ENCODE assay signal across 32 cellular contexts in the genomic region with DNA sequence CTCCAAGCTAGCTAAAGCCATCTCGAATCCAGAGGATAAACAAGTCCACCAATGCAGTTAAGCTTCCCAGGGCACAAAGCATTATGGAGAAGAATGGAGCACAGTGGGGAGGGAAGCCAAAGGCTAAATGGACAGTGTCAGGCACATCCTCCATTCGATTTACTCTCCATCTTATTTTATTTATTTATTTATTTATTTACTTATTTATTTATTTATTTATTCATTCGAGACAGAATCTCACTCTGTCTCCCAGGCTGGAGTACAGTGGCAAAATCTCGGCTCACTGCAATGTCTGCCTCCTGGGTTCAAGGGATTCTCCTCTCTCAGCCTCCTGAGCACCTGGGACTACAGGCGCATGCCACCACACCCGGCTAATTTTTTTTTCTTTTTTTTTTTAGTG.
"Had no signal": no experiment of that assay in that cellular context is flagged by ENCODE, and none has a peak within 500 bp of the region (broad histone marks: within the 10 kb centered on the region; RNA-seq: fewer than 3 reads in every experiment).

No MANE protein-coding gene starts in this region.

- H3K27me3 ChIP-seq: ascending aorta, cardiac muscle cell had no signal

- H3K36me3 ChIP-seq: ascending aorta, cardiac muscle cell, WERI-Rb-1 had no signal

- DNase-seq: activated CD4-positive, alpha-beta memory T cell treated with anti-CD3 and anti-CD28 coated beads, Interleukin-2, amount 10 ng/mL, durations not matched to agents 7 days and 5 days; activated CD4-positive, alpha-beta T cell treated with anti-CD3 and anti-CD28 coated beads for 1 hour; activated CD4-positive, alpha-beta T cell treated with anti-CD3 and anti-CD28 coated beads for 36 hours; activated CD4-positive, alpha-beta T cell treated with anti-CD3 and anti-CD28 coated beads for 48 hours; activated CD4-positive, alpha-beta T cell treated with anti-CD3 and anti-CD28 coated beads, Interleukin-2, amount 10 ng/mL, durations not matched to agents 7 days and 5 days; activated CD4-positive, alpha-beta T cell treated with anti-CD3 and anti-CD28 coated beads, Interleukin-2, amount 50 U/mL, for 48 hours; activated CD4-positive, CD25-positive, alpha-beta regulatory T cell; activated CD8-positive, alpha-beta memory T cell treated with anti-CD3 and anti-CD28 coated beads for 24 hours; activated CD8-positive, alpha-beta memory T cell treated with anti-CD3 and anti-CD28 coated beads, Interleukin-2, amount 10 ng/mL, durations not matched to agents 7 days and 5 days; activated CD8-positive, alpha-beta memory T cell treated with anti-CD3 and anti-CD28 coated beads, Interleukin-2, amount 50 U/mL, for 48 hours; activated CD8-positive, alpha-beta T cell treated with anti-CD3 and anti-CD28 coated beads, Interleukin-2, amount 10 ng/mL, durations not matched to agents 7 days and 5 days; activated effector memory CD4-positive, alpha-beta T cell treated with Interleukin-2 at 50 U/mL for 16 hours; activated gamma-delta T cell; activated naive CD4-positive, alpha-beta T cell treated with anti-CD3 and anti-CD28 coated beads, Interleukin-2, amount 10 ng/mL, durations not matched to agents 7 days and 5 days; activated naive CD4-positive, alpha-beta T cell treated with Interleukin-2 at 50 U/mL for 16 hours; activated naive CD8-positive, alpha-beta T cell treated with anti-CD3 and anti-CD28 coated beads, Interleukin-2, amount 10 ng/mL, durations not matched to agents 7 days and 5 days; activated naive CD8-positive, alpha-beta T cell treated with anti-CD3 and anti-CD28 coated beads, Interleukin-2, amount 50 U/mL, for 24 hours; activated T-cell treated with anti-CD3 and anti-CD28 coated beads, Interleukin-2, amount 50 U/mL, for 24 hours; activated T-cell treated with anti-CD3 and anti-CD28 coated beads, Interleukin-2, amount 50 U/mL, for 48 hours; amygdala; anterior cingulate cortex; caudate nucleus; cerebellar nuclear complex; T-helper 1 cell; T-helper 2 cell; T-helper 9 cell; WERI-Rb-1 had no signal

- H3K27ac ChIP-seq: ascending aorta, cardiac muscle cell, WERI-Rb-1 had no signal

- H3K4me3 ChIP-seq: ascending aorta, cardiac muscle cell had no signal

- ATAC-seq: activated CD4-positive, alpha-beta T cell treated with anti-CD3 and anti-CD28 coated beads for 36 hours; activated CD4-positive, CD25-positive, alpha-beta regulatory T cell treated with anti-CD3 and anti-CD28 coated beads, Interleukin-2, amount 50 U/mL, for 24 hours; activated CD8-positive, alpha-beta memory T cell treated with anti-CD3 and anti-CD28 coated beads, Interleukin-2, amount 10 ng/mL, durations not matched to agents 7 days and 5 days; activated CD8-positive, alpha-beta T cell treated with anti-CD3 and anti-CD28 coated beads, Interleukin-2, amount 10 ng/mL, durations not matched to agents 7 days and 5 days; activated naive CD8-positive, alpha-beta T cell treated with anti-CD3 and anti-CD28 coated beads, Interleukin-2, amount 50 U/mL, for 24 hours; WTC11 had no signal

- FAIRE-seq: bronchial epithelial cell had no signal

- H3K4me1 ChIP-seq: ascending aorta had no signal

- H3K9me3 ChIP-seq: ascending aorta had no signal
